In the genomic region with DNA sequence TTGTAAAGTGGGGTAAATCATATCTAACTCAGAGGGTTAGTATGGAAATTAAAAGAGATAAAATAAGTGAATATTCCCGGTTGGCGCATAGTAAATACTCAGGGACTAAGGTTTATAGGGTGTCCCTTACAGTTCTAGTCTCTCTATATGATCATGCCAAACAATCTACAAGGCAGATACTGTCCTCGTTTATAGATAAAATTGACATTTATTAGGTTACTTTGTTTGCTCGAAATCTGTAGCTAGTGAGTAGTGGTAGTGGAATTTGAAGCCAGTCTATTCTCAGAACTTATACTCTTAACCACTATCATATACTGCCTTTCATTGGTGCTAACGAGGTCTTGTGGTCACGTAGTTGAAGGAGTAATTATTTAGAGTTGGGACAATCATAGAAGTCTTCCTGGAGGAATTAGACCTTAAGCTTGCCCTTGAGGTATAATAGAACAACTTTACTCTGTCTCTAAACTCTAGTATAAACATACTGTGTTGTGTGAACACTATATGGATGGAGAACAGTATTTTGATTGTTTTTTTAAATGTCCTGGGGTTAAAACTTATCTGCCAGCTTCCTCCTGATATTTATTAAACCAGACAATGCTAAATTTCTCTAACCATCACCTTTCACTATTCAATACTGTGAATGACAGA, we compare ENCODE assay signal across 7 cellular contexts.
"Had no signal": no experiment of that assay in that cellular context is flagged by ENCODE, and none has a peak within 500 bp of the region (broad histone marks: within the 10 kb centered on the region; RNA-seq: fewer than 3 reads in every experiment).

No MANE protein-coding gene starts in this region.

- H3K9ac ChIP-seq: GM23248 had no signal

- H3K4me3 ChIP-seq: GM23248, HAP-1, K562 had no signal

- H3K9me3 ChIP-seq: HAP-1 had no signal

- H3K4me3 Mint-ChIP-seq: HFFc6 had no signal

- H3K27ac Mint-ChIP-seq: HFFc6 had no signal

- DNase-seq: GM23248, HFFc6, IMR-90, KG1 had no signal

- H3K4me1 ChIP-seq: HAP-1 had no signal

- ATAC-seq: HCT116, K562 had no signal

- H2AFZ ChIP-seq: GM23248 had no signal

- H3K27ac ChIP-seq: GM23248 had no signal

- H3K36me3 ChIP-seq: HAP-1 had no signal
